ENCODE assay signal across 17 cellular contexts in genomic region chr14:72921396-72921795, GRCh38. TPM values are rescaled to one million over a fixed set of nuclear protein-coding genes. Genes with fewer than 3 reads are reported as not detected.
DNase-seq lines count a peak whose midpoint lies in the region; ATAC-seq and TF ChIP-seq lines count a peak whose summit lies in the region.
"Had no signal": no experiment of that assay in that cellular context is flagged by ENCODE, and none has a peak within 500 bp of the region (broad histone marks: within the 10 kb centered on the region; RNA-seq: fewer than 3 reads in every experiment).

No MANE protein-coding gene starts in this region.

- H3K27me3 ChIP-seq in GM23248 (replicated peaks; ENCODE audit: insufficient read depth) (no peaks in the 10 kb centered on the region), osteoblast (ENCODE audit: insufficient read depth, low read length) (peaks cover 18% of the 10 kb centered on the region)
- H3K27me3 ChIP-seq: BE2C had no signal

- H3K27me3 Mint-ChIP-seq in natural killer cell treated with Interleukin-12 subunit alpha and Interleukin-12 subunit beta and Interleukin-15 and Interleukin-18, amount 100 ng/mL, for 72 hours = peaks cover 27 to 29% of the 10 kb centered on the region in 2 donors

- H3K27ac ChIP-seq in GM23248 (no peak overlapping the region), osteoblast (ENCODE audit: low read depth, low read length) (no peak overlapping the region)
- H3K27ac ChIP-seq: C4-2B had no signal

- peaks cover 0 to 13% of the 10 kb centered on the region in 2 donors for H3K4me1 Mint-ChIP-seq in natural killer cell treated with Interleukin-12 subunit alpha and Interleukin-12 subunit beta and Interleukin-15 and Interleukin-18, amount 100 ng/mL, for 72 hours (ENCODE audit: low read depth in 2 of 2)

- H3K4me3 ChIP-seq in GM23248 (no peak overlapping the region), osteoblast (ENCODE audit: insufficient read depth, low read length) (no peak overlapping the region)

- H3K4me2 ChIP-seq in GM23248 (ENCODE audit: unreplicated experiment) (peak overlapping the region; percentile 6), osteoblast (ENCODE audit: insufficient read depth, low read length) (no peak overlapping the region)

- ATAC-seq in natural killer cell treated with Interleukin-12 subunit alpha and Interleukin-12 subunit beta and Interleukin-15 and Interleukin-18, amount 100 ng/mL, for 72 hours = no peak
- ATAC-seq: HCT116, HepG2 had no signal

- H3K27ac Mint-ChIP-seq in natural killer cell treated with Interleukin-12 subunit alpha and Interleukin-12 subunit beta and Interleukin-15 and Interleukin-18, amount 100 ng/mL, for 72 hours = no peak overlapping the region
- H3K27ac Mint-ChIP-seq: CD4-positive, alpha-beta memory T cell had no signal

- H3K4me1 ChIP-seq in GM23248 (ENCODE audit: insufficient read depth) (0 out of 2 replicates have a peak, but pooled peaks cover 4% of the 10 kb centered on the region), osteoblast (ENCODE audit: insufficient read depth, low read length) (no peaks in the 10 kb centered on the region)

- peak; percentile 32 for DNase-seq in AG08396 (ENCODE audit: low spot score)
- DNase-seq in GM23248 = peak; percentile 39
- peak; percentile 21 for DNase-seq in astrocyte of the hippocampus (ENCODE audit: low read depth, low spot score)
- peak; percentile 80 for DNase-seq in osteoblast (ENCODE audit: insufficient read length, low spot score, missing footprints)
- DNase-seq in NCI-H128 (lab: John Stamatoyannopoulos, UW; ENCODE audit: unreplicated experiment) = no peak
- no peak for DNase-seq in cortex of kidney (lab: John Stamatoyannopoulos, UW)
- DNase-seq in natural killer cell treated with Interleukin-12 subunit alpha and Interleukin-12 subunit beta and Interleukin-15 and Interleukin-18, amount 100 ng/mL, for 72 hours (ENCODE audit: low spot score) = no peak
- no peak for DNase-seq in superior temporal gyrus (ENCODE audit: extremely low spot score)
- DNase-seq: 8988T; BE2C; CD4-positive, alpha-beta memory T cell; DMS79; EL; GDM1 had no signal

- H3K4me3 Mint-ChIP-seq in natural killer cell treated with Interleukin-12 subunit alpha and Interleukin-12 subunit beta and Interleukin-15 and Interleukin-18, amount 100 ng/mL, for 72 hours = no peak overlapping the region

- H4K20me1 ChIP-seq in GM23248 (ENCODE audit: insufficient read depth) (no peaks in the 10 kb centered on the region), osteoblast (ENCODE audit: insufficient read depth, low read length) (no peaks in the 10 kb centered on the region)

- H3K79me2 ChIP-seq in GM23248 (ENCODE audit: insufficient read depth) (no peaks in the 10 kb centered on the region), osteoblast (ENCODE audit: insufficient read depth, low read length) (no peaks in the 10 kb centered on the region)

- H3K9me2 ChIP-seq in GM23248 (ENCODE audit: insufficient read depth) = no peaks in the 10 kb centered on the region

- H3K9me3 Mint-ChIP-seq in natural killer cell treated with Interleukin-12 subunit alpha and Interleukin-12 subunit beta and Interleukin-15 and Interleukin-18, amount 100 ng/mL, for 72 hours = no peaks in the 10 kb centered on the region
- H3K9me3 Mint-ChIP-seq: CD4-positive, alpha-beta memory T cell had no signal

- in situ Hi-C loops in GM23248 (cut with MboI) = no loop called here

- no peak for TF ChIP-seq CTCF in osteoblast (IDR thresholded peaks at IDR 0.05; ENCODE audit: extremely low read depth, low read depth, low read length)

- no peak overlapping the region for H3K9ac ChIP-seq in GM23248

- H2AFZ ChIP-seq in GM23248 = no peak overlapping the region
- no peak overlapping the region for H2AFZ ChIP-seq in osteoblast (ENCODE audit: low read length)

- H3K9me3 ChIP-seq in GM23248 (ENCODE audit: low read depth) (no peaks in the 10 kb centered on the region), osteoblast (ENCODE audit: low read depth, low read length) (no peaks in the 10 kb centered on the region)
- H3K9me3 ChIP-seq: BE2C had no signal

- no peaks in the 10 kb centered on the region for H3K36me3 ChIP-seq in GM23248 (ENCODE audit: low read depth)
- no peaks in the 10 kb centered on the region for H3K36me3 ChIP-seq in osteoblast (ENCODE audit: insufficient read depth, low read length)
- H3K36me3 ChIP-seq: BE2C had no signal

- no peaks in the 10 kb centered on the region for H3K36me3 Mint-ChIP-seq in natural killer cell treated with Interleukin-12 subunit alpha and Interleukin-12 subunit beta and Interleukin-15 and Interleukin-18, amount 100 ng/mL, for 72 hours

- H3F3A ChIP-seq in GM23248 (ENCODE audit: insufficient read depth) = peaks cover 8% of the 10 kb centered on the region; the same call in 1 of the 2 replicates

RNA-seq across cellular contexts. Expression of gene DCAF4, which starts 4.9 kb away (rescaled TPM):
- total RNA-seq in GM23248 (2014; rRNA removed; shearing (Covaris generic)) = 20.4 and 21.9 TPM in 2 replicates
- 17.1 and 17.7 TPM in 2 replicates for polyA plus RNA-seq in GM23248 (2016; fragmentation: Nextera tagmentation; extraction: Ambion mirVana)
- total RNA-seq in osteoblast = 18.3 and 21.0 TPM in 2 replicates
- total RNA-seq in natural killer cell treated with Interleukin-12 subunit alpha and Interleukin-12 subunit beta and Interleukin-15 and Interleukin-18, amount 100 ng/mL, for 72 hours = 10 to 100 TPM; 15.1 to 20.6 TPM

RNA-seq across cellular contexts. Expression of gene DPF3, which starts 27.5 kb away (rescaled TPM):
- 7.9 and 13.4 TPM in 2 replicates for total RNA-seq in GM23248 (2014; rRNA removed; shearing (Covaris generic))
- 6.8 and 7.7 TPM in 2 replicates for polyA plus RNA-seq in GM23248 (2016; fragmentation: Nextera tagmentation; extraction: Ambion mirVana)
- 0.59 and 1.8 TPM in 2 replicates for total RNA-seq in osteoblast
- total RNA-seq in natural killer cell treated with Interleukin-12 subunit alpha and Interleukin-12 subunit beta and Interleukin-15 and Interleukin-18, amount 100 ng/mL, for 72 hours = 10 to 100 TPM; 11.8 to 13.2 TPM

Comparison
In these comparisons a context has a peak if more than half of its experiments do, and no peak if none do; other contexts are left out.
1. DNase-seq: peak in AG08396 (single experiment), GM23248 (single experiment), astrocyte of the hippocampus (single experiment) and osteoblast (single experiment); none in NCI-H128 (single experiment), cortex of kidney (single experiment), natural killer cell treated with Interleukin-12 subunit alpha and Interleukin-12 subunit beta and Interleukin-15 and Interleukin-18, amount 100 ng/mL, for 72 hours (single experiment) and superior temporal gyrus (single experiment).